Comparison of ENCODE assay signal across 2 cellular contexts in the genomic region with DNA sequence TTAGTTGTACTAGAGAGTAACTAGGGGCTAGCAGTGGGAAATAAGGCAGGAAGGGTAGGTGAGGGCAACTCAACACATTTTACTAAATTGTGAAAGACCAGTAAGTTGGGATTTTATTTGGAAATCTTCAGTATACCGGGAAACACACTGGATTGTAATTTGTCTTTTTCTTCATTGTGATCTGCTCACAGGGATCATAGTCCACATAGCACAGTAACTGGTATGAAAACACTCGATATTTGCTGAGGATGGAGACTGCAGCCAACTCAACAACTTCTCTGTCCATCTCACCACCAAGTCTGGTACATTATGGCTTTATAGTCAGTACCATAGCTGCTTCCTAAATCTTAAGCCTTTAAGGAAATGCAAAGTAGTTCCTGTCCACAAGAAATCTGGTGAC.
TF ChIP-seq lines count a peak whose summit lies in the region.

No MANE protein-coding gene starts in this region.

TF ChIP-seq in GM12878, 131 proteins besides CTCF, POLR2A, EP300 and RAD21:
- TF ChIP-seq, protein P1, sequence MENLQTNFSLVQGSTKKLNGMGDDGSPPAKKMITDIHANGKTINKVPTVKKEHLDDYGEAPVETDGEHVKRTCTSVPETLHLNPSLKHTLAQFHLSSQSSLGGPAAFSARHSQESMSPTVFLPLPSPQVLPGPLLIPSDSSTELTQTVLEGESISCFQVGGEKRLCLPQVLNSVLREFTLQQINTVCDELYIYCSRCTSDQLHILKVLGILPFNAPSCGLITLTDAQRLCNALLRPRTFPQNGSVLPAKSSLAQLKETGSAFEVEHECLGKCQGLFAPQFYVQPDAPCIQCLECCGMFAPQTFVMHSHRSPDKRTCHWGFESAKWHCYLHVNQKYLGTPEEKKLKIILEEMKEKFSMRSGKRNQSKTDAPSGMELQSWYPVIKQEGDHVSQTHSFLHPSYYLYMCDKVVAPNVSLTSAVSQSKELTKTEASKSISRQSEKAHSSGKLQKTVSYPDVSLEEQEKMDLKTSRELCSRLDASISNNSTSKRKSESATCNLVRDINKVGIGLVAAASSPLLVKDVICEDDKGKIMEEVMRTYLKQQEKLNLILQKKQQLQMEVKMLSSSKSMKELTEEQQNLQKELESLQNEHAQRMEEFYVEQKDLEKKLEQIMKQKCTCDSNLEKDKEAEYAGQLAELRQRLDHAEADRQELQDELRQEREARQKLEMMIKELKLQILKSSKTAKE (IDR thresholded peaks at IDR 0.05; ENCODE audit: low read depth, poor library complexity, severe bottlenecking) = no peak
- no peak for TF ChIP-seq BHLHE40 (IDR thresholded peaks at IDR 0.05; ENCODE audit: borderline replicate concordance in 1 of 2, low read depth in 2 of 2, low read length in 1 of 2)

TF ChIP-seq in neural cell, 6 proteins besides CTCF, POLR2A, EP300 and RAD21:
- TF ChIP-seq, protein P2, sequence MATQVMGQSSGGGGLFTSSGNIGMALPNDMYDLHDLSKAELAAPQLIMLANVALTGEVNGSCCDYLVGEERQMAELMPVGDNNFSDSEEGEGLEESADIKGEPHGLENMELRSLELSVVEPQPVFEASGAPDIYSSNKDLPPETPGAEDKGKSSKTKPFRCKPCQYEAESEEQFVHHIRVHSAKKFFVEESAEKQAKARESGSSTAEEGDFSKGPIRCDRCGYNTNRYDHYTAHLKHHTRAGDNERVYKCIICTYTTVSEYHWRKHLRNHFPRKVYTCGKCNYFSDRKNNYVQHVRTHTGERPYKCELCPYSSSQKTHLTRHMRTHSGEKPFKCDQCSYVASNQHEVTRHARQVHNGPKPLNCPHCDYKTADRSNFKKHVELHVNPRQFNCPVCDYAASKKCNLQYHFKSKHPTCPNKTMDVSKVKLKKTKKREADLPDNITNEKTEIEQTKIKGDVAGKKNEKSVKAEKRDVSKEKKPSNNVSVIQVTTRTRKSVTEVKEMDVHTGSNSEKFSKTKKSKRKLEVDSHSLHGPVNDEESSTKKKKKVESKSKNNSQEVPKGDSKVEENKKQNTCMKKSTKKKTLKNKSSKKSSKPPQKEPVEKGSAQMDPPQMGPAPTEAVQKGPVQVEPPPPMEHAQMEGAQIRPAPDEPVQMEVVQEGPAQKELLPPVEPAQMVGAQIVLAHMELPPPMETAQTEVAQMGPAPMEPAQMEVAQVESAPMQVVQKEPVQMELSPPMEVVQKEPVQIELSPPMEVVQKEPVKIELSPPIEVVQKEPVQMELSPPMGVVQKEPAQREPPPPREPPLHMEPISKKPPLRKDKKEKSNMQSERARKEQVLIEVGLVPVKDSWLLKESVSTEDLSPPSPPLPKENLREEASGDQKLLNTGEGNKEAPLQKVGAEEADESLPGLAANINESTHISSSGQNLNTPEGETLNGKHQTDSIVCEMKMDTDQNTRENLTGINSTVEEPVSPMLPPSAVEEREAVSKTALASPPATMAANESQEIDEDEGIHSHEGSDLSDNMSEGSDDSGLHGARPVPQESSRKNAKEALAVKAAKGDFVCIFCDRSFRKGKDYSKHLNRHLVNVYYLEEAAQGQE (IDR thresholded peaks at IDR 0.05; ENCODE audit: borderline replicate concordance) = no peak
